1 cellular context compared by ENCODE assay signal in the genomic region with DNA sequence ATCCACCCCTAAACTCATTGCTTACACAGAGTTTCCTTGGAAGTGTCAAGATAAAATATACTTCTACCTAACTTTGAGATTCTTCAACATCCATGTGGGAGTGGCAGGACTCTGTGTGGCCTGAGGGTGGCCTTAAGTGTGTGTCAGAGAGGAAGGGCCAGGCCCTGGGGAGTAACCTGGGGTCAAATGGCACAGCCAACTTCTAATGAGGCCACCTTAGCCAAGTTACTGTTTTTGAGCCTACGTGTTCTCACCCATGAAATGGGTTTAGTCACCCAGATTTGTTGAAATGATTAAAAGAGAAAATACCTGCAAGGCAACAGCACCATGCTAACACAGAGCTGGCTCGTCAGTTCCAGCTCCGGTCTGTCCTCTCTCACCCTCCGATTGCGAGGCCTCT.
TF ChIP-seq lines count a peak whose summit lies in the region.

No MANE protein-coding gene starts in this region.

TF ChIP-seq in GM23338, 12 proteins besides CTCF, POLR2A, EP300 and RAD21 (continued from another document):
- TF ChIP-seq, protein P1, sequence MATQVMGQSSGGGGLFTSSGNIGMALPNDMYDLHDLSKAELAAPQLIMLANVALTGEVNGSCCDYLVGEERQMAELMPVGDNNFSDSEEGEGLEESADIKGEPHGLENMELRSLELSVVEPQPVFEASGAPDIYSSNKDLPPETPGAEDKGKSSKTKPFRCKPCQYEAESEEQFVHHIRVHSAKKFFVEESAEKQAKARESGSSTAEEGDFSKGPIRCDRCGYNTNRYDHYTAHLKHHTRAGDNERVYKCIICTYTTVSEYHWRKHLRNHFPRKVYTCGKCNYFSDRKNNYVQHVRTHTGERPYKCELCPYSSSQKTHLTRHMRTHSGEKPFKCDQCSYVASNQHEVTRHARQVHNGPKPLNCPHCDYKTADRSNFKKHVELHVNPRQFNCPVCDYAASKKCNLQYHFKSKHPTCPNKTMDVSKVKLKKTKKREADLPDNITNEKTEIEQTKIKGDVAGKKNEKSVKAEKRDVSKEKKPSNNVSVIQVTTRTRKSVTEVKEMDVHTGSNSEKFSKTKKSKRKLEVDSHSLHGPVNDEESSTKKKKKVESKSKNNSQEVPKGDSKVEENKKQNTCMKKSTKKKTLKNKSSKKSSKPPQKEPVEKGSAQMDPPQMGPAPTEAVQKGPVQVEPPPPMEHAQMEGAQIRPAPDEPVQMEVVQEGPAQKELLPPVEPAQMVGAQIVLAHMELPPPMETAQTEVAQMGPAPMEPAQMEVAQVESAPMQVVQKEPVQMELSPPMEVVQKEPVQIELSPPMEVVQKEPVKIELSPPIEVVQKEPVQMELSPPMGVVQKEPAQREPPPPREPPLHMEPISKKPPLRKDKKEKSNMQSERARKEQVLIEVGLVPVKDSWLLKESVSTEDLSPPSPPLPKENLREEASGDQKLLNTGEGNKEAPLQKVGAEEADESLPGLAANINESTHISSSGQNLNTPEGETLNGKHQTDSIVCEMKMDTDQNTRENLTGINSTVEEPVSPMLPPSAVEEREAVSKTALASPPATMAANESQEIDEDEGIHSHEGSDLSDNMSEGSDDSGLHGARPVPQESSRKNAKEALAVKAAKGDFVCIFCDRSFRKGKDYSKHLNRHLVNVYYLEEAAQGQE (IDR thresholded peaks at IDR 0.05; ENCODE audit: unreplicated experiment): no peak
